ENCODE assay signal across 1 cellular context in the genomic region with DNA sequence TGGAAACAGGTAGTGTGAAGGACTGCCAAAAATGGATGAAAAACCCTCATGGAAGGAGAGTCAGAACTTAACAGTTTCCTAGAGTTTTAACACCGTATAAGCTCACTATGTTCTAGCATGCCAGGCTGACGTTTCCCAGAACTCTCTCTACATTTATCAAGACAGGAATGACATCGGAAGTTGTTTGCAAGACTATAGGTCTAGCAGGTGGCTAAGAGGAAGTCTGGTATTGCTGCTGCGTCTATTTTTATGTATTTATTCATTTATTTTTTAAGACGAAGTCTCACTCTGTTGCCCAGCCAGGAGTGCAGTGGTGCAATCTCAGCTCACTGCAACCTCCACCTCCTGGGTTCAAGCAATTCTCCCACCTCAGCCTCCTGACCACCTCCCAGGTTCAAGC.
TF ChIP-seq lines count a peak whose summit lies in the region.

No MANE protein-coding gene starts in this region.

TF ChIP-seq in K562, 482 proteins besides CTCF, POLR2A, EP300 and RAD21:
- TF ChIP-seq ZBTB2 (IDR thresholded peaks at IDR 0.05) (no peak), ZNF57 (CRISPR knock-in tag; IDR thresholded peaks at IDR 0.05) (no peak), NCOA1 (IDR thresholded peaks at IDR 0.05; ENCODE audit: low read depth) (no peak)
